Comparison of ENCODE assay signal across 8 cellular contexts in genomic region chr3:51966941-51967383, GRCh38. TPM values are rescaled to one million over a fixed set of nuclear protein-coding genes. Genes with fewer than 3 reads are reported as not detected.
DNase-seq lines count a peak whose midpoint lies in the region; ATAC-seq, FAIRE-seq and TF ChIP-seq lines count a peak whose summit lies in the region.

No MANE protein-coding gene starts in this region.

- H3K4me3 ChIP-seq in lung (peak overlapping the region; percentile 60), upper lobe of right lung (peak overlapping the region; percentile 71)

- H3K4me1 Mint-ChIP-seq in MCF 10A (ENCODE audit: insufficient read depth, unreplicated experiment) = peaks cover 10% of the 10 kb centered on the region

- H3K9me3 ChIP-seq in lung (ENCODE audit: control insufficient read depth in 2 of 2, insufficient read depth in 1 of 2, low read length in 1 of 2) (no peaks in the 10 kb centered on the region), upper lobe of right lung (no peaks in the 10 kb centered on the region)

- H3K36me3 ChIP-seq in lung (ENCODE audit: control insufficient read depth in 2 of 2, insufficient read depth in 2 of 2, low read length in 2 of 2) = no peaks in the 10 kb centered on the region
- H3K36me3 ChIP-seq in upper lobe of right lung = no peaks in the 10 kb centered on the region

- TF ChIP-seq POLR2A in GM12892 (IDR thresholded peaks at IDR 0.05; ENCODE audit: low read depth, low read length) = no peak

- H3K27ac Mint-ChIP-seq in MCF 10A (ENCODE audit: low read depth, unreplicated experiment) = no peak overlapping the region

- TF ChIP-seq CTCF in MCF 10A (IDR thresholded peaks at IDR 0.05; ENCODE audit: unreplicated experiment) (no peak), lung (IDR thresholded peaks at IDR 0.05; ENCODE audit: control extremely low read depth, extremely low read depth) (no peak), upper lobe of right lung (IDR thresholded peaks at IDR 0.05) (no peak), GM13976 (IDR thresholded peaks at IDR 0.05; ENCODE audit: borderline replicate concordance, control extremely low read depth, extremely low read depth, insufficient read depth, missing control alignments) (no peak)

- ATAC-seq in HG03342 (IDR thresholded peaks at IDR 0.05; ENCODE audit: unreplicated experiment) (peak; percentile 51), lung (ENCODE audit: insufficient read depth, low FRiP score) (no peak), upper lobe of right lung (peak; percentile 1)

- H3K27ac ChIP-seq in lung (ENCODE audit: low read depth in 1 of 2, low read length in 1 of 2) (peak overlapping the region; percentile 62 to 93), upper lobe of right lung (peak overlapping the region; percentile 75)

- peak; percentile 22 for DNase-seq in GM03348 (ENCODE audit: low spot score)
- DNase-seq in MCF 10A (ENCODE audit: unreplicated experiment) = no peak
- DNase-seq in lung (ENCODE audit: low spot score) = no peak
- no peak for DNase-seq in upper lobe of right lung
- DNase-seq in SK-N-DZ (ENCODE audit: low spot score) = no peak
- DNase-seq in GM12892 (ENCODE audit: insufficient read length) = no peak
- no peak for DNase-seq in GM13976 (ENCODE audit: low spot score)

- 4 to 8% methylated on average over 28 to 33 of the region's 33 CpGs for WGBS in lung, 2 donors

- peaks cover 3 to 6% of the 10 kb centered on the region in 2 donors for H3K4me1 ChIP-seq in lung (ENCODE audit: control insufficient read depth in 2 of 2, insufficient read depth in 2 of 2, low read length in 2 of 2)
- H3K4me1 ChIP-seq in upper lobe of right lung = peaks cover 13% of the 10 kb centered on the region

- CTCF ChIA-PET in MCF 10A (lab: Yijun Ruan, JAX) = interaction anchor here (1.0 kb wide), 1 partner anchor 24 kb away, joined by 3 read pairs; no protein-coding TSS in a partner anchor

- peak overlapping the region; percentile 78 for H3K4me3 Mint-ChIP-seq in MCF 10A (ENCODE audit: unreplicated experiment)

- no peaks in the 10 kb centered on the region for H3K27me3 Mint-ChIP-seq in MCF 10A (ENCODE audit: insufficient read depth, unreplicated experiment)

- no peaks in the 10 kb centered on the region for H3K9me3 Mint-ChIP-seq in MCF 10A (ENCODE audit: unreplicated experiment)

- no TSS peak for BruUV-seq in MCF 10A (replicated peaks; lab: Mats Ljungman, UMichigan)

- H3K36me3 Mint-ChIP-seq in MCF 10A (ENCODE audit: insufficient read depth, unreplicated experiment) = peaks cover 13% of the 10 kb centered on the region

- intact Hi-C loops in MCF 10A (cut with micrococcal nuclease) = no loop called here
- intact Hi-C loops in upper lobe of right lung (cut with DNase I) = no loop called here

- in situ Hi-C loops in GM13976 (cut with MboI; ENCODE audit: low sequenced_read_pairs, unreplicated experiment) = no loop called here

- no peak for FAIRE-seq in GM12892 (lab: Jason Lieb, UNC)

- POLR2A ChIA-PET in MCF 10A (lab: Yijun Ruan, JAX) = interaction anchor here (0.6 to 6.5 kb wide), 6 partner anchors 15 to 1697 kb away, joined by 3 to 37 read pairs (median 4); partner anchors contain the start of genes ACY1, RPL29 and RRP9

- H3K27me3 ChIP-seq in lung (ENCODE audit: control insufficient read depth, insufficient read depth) (no peaks in the 10 kb centered on the region), upper lobe of right lung (no peaks in the 10 kb centered on the region)

RNA-seq across cellular contexts. Expression of gene PCBP4, which starts 0.3 kb away (rescaled TPM):
- total RNA-seq in MCF 10A (2022) (26.4 TPM in 2 replicates), lung (10 to 100 TPM; 17.4 to 37.7 TPM), upper lobe of right lung (37.1 TPM)
- 10 to 100 TPM; 19.5 to 44.3 TPM for polyA plus RNA-seq in lung
- polyA plus RNA-seq in SK-N-DZ (2014; cell fraction: cytosol; rRNA removed) = 302 and 358 TPM in 2 replicates
- 571 and 659 TPM in 2 replicates for polyA plus RNA-seq in SK-N-DZ (2014; cell fraction: nucleus; rRNA removed)
- 6.6 TPM for polyA plus RNA-seq in GM12892 (2012; ENCODE audit: missing spikeins)

RNA-seq across cellular contexts. Expression of gene ABHD14B, which starts 6.9 kb away (rescaled TPM):
- total RNA-seq in MCF 10A (2022) (48.9 and 49.8 TPM in 2 replicates), lung (10 to 100 TPM; 26.3 to 44.9 TPM), upper lobe of right lung (55.9 TPM)
- polyA plus RNA-seq in lung = 10 to 100 TPM; 37.5 to 88.1 TPM
- polyA plus RNA-seq in SK-N-DZ (2014; cell fraction: cytosol; rRNA removed) = 28.5 and 32.5 TPM in 2 replicates
- polyA plus RNA-seq in SK-N-DZ (2014; cell fraction: nucleus; rRNA removed) = 38.4 and 42.4 TPM in 2 replicates
- polyA plus RNA-seq in GM12892 (2012; ENCODE audit: missing spikeins) = 43.7 TPM

RNA-seq across cellular contexts. Expression of gene ABHD14A, which starts 7.9 kb away (rescaled TPM):
- total RNA-seq in MCF 10A (2022) = 4.0 and 8.1 TPM in 2 replicates
- total RNA-seq in lung = 10 to 100 TPM in 1 of 2 donors, 1 to 10 TPM in 1; 7.2 to 24.5 TPM
- 10 to 100 TPM; 19.1 to 62.8 TPM for polyA plus RNA-seq in lung
- total RNA-seq in upper lobe of right lung = 17.9 TPM
- polyA plus RNA-seq in SK-N-DZ (2014; cell fraction: cytosol; rRNA removed) = 26.8 and 32.0 TPM in 2 replicates
- polyA plus RNA-seq in SK-N-DZ (2014; cell fraction: nucleus; rRNA removed) = 19.5 and 24.0 TPM in 2 replicates
- 7.9 TPM for polyA plus RNA-seq in GM12892 (2012; ENCODE audit: missing spikeins)

RNA-seq across cellular contexts. Expression of gene GPR62, which starts 11.8 kb away (rescaled TPM):
- total RNA-seq in MCF 10A (2022) (not detected in 2 replicates), lung (under 1 TPM in 1 of 2 donors, not detected in 1; 0.15 TPM), upper lobe of right lung (not detected)
- polyA plus RNA-seq in lung = under 1 TPM in 1 of 2 donors, not detected in 1; 0.05 TPM
- not detected in 2 replicates for polyA plus RNA-seq in SK-N-DZ (2014; cell fraction: cytosol; rRNA removed)
- polyA plus RNA-seq in SK-N-DZ (2014; cell fraction: nucleus; rRNA removed) = not detected in 2 replicates
- not detected for polyA plus RNA-seq in GM12892 (2012; ENCODE audit: missing spikeins)

RNA-seq across cellular contexts. Expression of gene ACY1, which starts 16.4 kb away (rescaled TPM):
- total RNA-seq in MCF 10A (2022) (109 and 164 TPM in 2 replicates), lung (10 to 100 TPM; 19.6 to 52.6 TPM), upper lobe of right lung (26.5 TPM)
- polyA plus RNA-seq in lung = 10 to 100 TPM; 31.7 to 46.2 TPM
- polyA plus RNA-seq in SK-N-DZ (2014; cell fraction: cytosol; rRNA removed) = 56.2 and 56.3 TPM in 2 replicates
- polyA plus RNA-seq in SK-N-DZ (2014; cell fraction: nucleus; rRNA removed) = 89.8 and 114 TPM in 2 replicates
- 42.5 TPM for polyA plus RNA-seq in GM12892 (2012; ENCODE audit: missing spikeins)
